In the genomic region with DNA sequence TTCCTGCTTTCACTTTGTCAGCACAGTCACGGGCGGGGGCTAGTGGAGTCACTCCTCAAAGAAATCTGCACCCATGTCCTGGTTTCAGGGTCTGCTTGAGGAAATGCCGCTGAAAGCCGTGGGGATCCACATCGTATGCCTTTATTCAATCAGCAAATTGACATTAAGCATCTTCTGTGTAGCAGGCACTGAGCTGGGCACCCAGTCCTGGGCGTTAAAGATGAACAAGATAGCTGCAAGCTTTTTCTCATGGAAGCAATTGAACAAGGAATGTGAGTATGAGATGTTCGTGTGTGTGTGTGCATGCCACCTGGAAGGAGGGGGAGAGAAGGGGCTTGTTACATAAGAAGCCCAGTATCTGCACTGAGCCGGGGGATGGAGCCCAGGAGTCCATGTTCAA, we compare ENCODE assay signal across 7 cellular contexts.
"Had no signal": no experiment of that assay in that cellular context is flagged by ENCODE, and none has a peak within 500 bp of the region (broad histone marks: within the 10 kb centered on the region; RNA-seq: fewer than 3 reads in every experiment).

No MANE protein-coding gene starts in this region.

- H2AFZ ChIP-seq: GM23338 had no signal

- FAIRE-seq: H1, H54, HTR-8/SVneo had no signal

- H3K4me3 Mint-ChIP-seq: GM23338, H9 had no signal

- H3K27ac Mint-ChIP-seq: GM23338, H9 had no signal

- H3K4me2 ChIP-seq: GM23338 had no signal

- DNase-seq: H9, HCEC 1CT, IMR-90 had no signal

- H3K4me3 ChIP-seq: GM23338 had no signal
